27 cellular contexts compared by ENCODE assay signal in the genomic region with DNA sequence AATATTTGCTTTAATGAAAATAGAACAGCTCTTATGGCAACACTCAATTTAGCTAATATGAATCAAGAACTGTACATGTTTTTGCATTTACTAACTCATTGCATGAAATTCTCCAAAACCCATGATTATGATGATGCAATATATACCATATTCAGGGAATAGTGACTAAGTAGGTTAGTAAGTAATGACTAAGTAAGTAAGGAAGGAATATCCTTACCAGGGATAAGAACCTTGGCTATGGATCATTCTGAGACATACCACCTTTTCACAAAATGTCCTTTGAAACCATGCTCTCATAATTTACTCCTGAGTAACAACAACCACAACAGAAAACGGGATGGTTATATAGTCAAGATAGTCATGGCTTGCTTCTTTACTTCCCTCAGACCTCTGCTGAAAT.
DNase-seq lines count a peak whose midpoint lies in the region; ATAC-seq, FAIRE-seq and TF ChIP-seq lines count a peak whose summit lies in the region.
"Had no signal": no experiment of that assay in that cellular context is flagged by ENCODE, and none has a peak within 500 bp of the region (broad histone marks: within the 10 kb centered on the region; RNA-seq: fewer than 3 reads in every experiment).

No MANE protein-coding gene starts in this region.

- POLR2A ChIA-PET in activated CD8-positive, alpha-beta T cell treated with anti-CD3 and anti-CD28 coated beads for 36 hours (lab: Charles Lee) = no interaction called here

- no peak overlapping the region for H3K4me2 ChIP-seq in astrocyte (ENCODE audit: low read length)
- no peak overlapping the region for H3K4me2 ChIP-seq in neural progenitor cell
- H3K4me2 ChIP-seq: BLaER1 had no signal

- H3K36me3 Mint-ChIP-seq in astrocyte (ENCODE audit: low read depth, unreplicated experiment) (no peaks in the 10 kb centered on the region), neural progenitor cell (no peaks in the 10 kb centered on the region)
- no peaks in the 10 kb centered on the region for H3K36me3 Mint-ChIP-seq in activated CD8-positive, alpha-beta T cell treated with anti-CD3 and anti-CD28 coated beads for 36 hours (ENCODE audit: low read depth)

- no peak overlapping the region for H2AFZ ChIP-seq in astrocyte (ENCODE audit: low read depth, low read length)
- H2AFZ ChIP-seq in neural progenitor cell (replicated peaks) = no peak overlapping the region

- H3K9me3 Mint-ChIP-seq in astrocyte (ENCODE audit: unreplicated experiment) (no peaks in the 10 kb centered on the region), neural progenitor cell (peaks cover 2% of the 10 kb centered on the region)
- peaks cover 12% of the 10 kb centered on the region for H3K9me3 Mint-ChIP-seq in activated CD8-positive, alpha-beta T cell treated with anti-CD3 and anti-CD28 coated beads for 36 hours

- no peak overlapping the region for H3K27ac ChIP-seq in astrocyte (ENCODE audit: low read depth, low read length)
- no peak overlapping the region for H3K27ac ChIP-seq in left lung
- H3K27ac ChIP-seq in neural progenitor cell = no peak overlapping the region
- H3K27ac ChIP-seq: BLaER1, body of pancreas, esophagus muscularis mucosa, upper lobe of left lung had no signal

- H3K9ac ChIP-seq in astrocyte (ENCODE audit: low read length) = no peak overlapping the region
- H3K9ac ChIP-seq in neural progenitor cell = no peak overlapping the region
- H3K9ac ChIP-seq: BLaER1 had no signal

- no peak for ATAC-seq in activated CD8-positive, alpha-beta T cell treated with anti-CD3 and anti-CD28 coated beads for 36 hours
- ATAC-seq in left lung = no peak
- ATAC-seq: body of pancreas; effector memory CD8-positive, alpha-beta T cell had no signal

- intact Hi-C loops in activated CD8-positive, alpha-beta T cell treated with anti-CD3 and anti-CD28 coated beads for 36 hours (cut with micrococcal nuclease) = no loop called here
- intact Hi-C loops in left lung (cut with DNase I) = no loop called here

- H3K4me3 ChIP-seq in astrocyte (ENCODE audit: insufficient read depth, low read depth, low read length) = no peak overlapping the region
- no peak overlapping the region for H3K4me3 ChIP-seq in fibroblast of the aortic adventitia (ENCODE audit: low read depth, low read length)
- no peak overlapping the region for H3K4me3 ChIP-seq in left lung
- no peak overlapping the region for H3K4me3 ChIP-seq in neural progenitor cell
- H3K4me3 ChIP-seq: BLaER1, body of pancreas, esophagus muscularis mucosa, upper lobe of left lung had no signal

- H3K4me3 Mint-ChIP-seq in astrocyte (ENCODE audit: unreplicated experiment) (no peak overlapping the region), neural progenitor cell (no peak overlapping the region)
- H3K4me3 Mint-ChIP-seq in activated CD8-positive, alpha-beta T cell treated with anti-CD3 and anti-CD28 coated beads for 36 hours = no peak overlapping the region
- H3K4me3 Mint-ChIP-seq: effector memory CD8-positive, alpha-beta T cell had no signal

- no peaks in the 10 kb centered on the region for H3K9me3 ChIP-seq in astrocyte (ENCODE audit: insufficient read depth, low read depth, low read length)
- H3K9me3 ChIP-seq in left lung = no peaks in the 10 kb centered on the region
- H3K9me3 ChIP-seq in neural progenitor cell (ENCODE audit: low read depth) = no peaks in the 10 kb centered on the region
- H3K9me3 ChIP-seq: BLaER1, body of pancreas, esophagus muscularis mucosa, upper lobe of left lung had no signal

- H3K27ac Mint-ChIP-seq in astrocyte (ENCODE audit: unreplicated experiment) = no peak overlapping the region
- no peak overlapping the region for H3K27ac Mint-ChIP-seq in activated CD8-positive, alpha-beta T cell treated with anti-CD3 and anti-CD28 coated beads for 36 hours
- no peak overlapping the region for H3K27ac Mint-ChIP-seq in neural progenitor cell
- H3K27ac Mint-ChIP-seq: effector memory CD8-positive, alpha-beta T cell had no signal

- TF ChIP-seq CTCF in astrocyte (IDR thresholded peaks at IDR 0.05; ENCODE audit: insufficient read depth, low read depth, low read length) (no peak), fibroblast of the aortic adventitia (IDR thresholded peaks at IDR 0.05; ENCODE audit: insufficient read depth, low read length) (no peak), left lung (IDR thresholded peaks at IDR 0.05) (no peak), neural progenitor cell (IDR thresholded peaks at IDR 0.05) (no peak)
- TF ChIP-seq CTCF in activated CD8-positive, alpha-beta T cell treated with anti-CD3 and anti-CD28 coated beads for 36 hours (IDR thresholded peaks at IDR 0.05) = no peak

- H3K36me3 ChIP-seq in astrocyte (ENCODE audit: insufficient read depth, low read length) (no peaks in the 10 kb centered on the region), left lung (no peaks in the 10 kb centered on the region), neural progenitor cell (no peaks in the 10 kb centered on the region)
- H3K36me3 ChIP-seq: BLaER1, esophagus muscularis mucosa, upper lobe of left lung had no signal

- H3F3A ChIP-seq in neural progenitor cell (ENCODE audit: low read depth) = no peaks in the 10 kb centered on the region

- H3K27me3 ChIP-seq in astrocyte (ENCODE audit: insufficient read depth, low read length) (no peaks in the 10 kb centered on the region), left lung (no peaks in the 10 kb centered on the region), neural progenitor cell (no peaks in the 10 kb centered on the region)
- H3K27me3 ChIP-seq: BLaER1, body of pancreas, esophagus muscularis mucosa, upper lobe of left lung had no signal

- DNase-seq in AG08395 (ENCODE audit: low spot score) (peak; percentile 5), HT1080 (ENCODE audit: low read depth) (peak; percentile 62), astrocyte (ENCODE audit: low read depth) (peak; percentile 22), fibroblast of the aortic adventitia (ENCODE audit: low read depth) (peak; percentile 51), left lung (no peak), neural progenitor cell (ENCODE audit: low spot score) (no peak)
- no peak for DNase-seq in activated CD8-positive, alpha-beta T cell treated with anti-CD3 and anti-CD28 coated beads for 36 hours
- DNase-seq in stimulated activated CD4-positive, alpha-beta T cell treated with anti-CD3 and anti-CD28 coated beads, Interleukin-4, amount 100 ng/mL, for 24 hours = no peak
- DNase-seq: activated CD4-positive, alpha-beta T cell treated with anti-CD3 and anti-CD28 coated beads, Interleukin-2, amount 50 U/mL, for 4 hours; activated CD4-positive, CD25-positive, alpha-beta regulatory T cell; activated effector memory CD4-positive, alpha-beta T cell treated with Interleukin-2 at 50 U/mL for 16 hours; body of pancreas; DMS79; effector memory CD8-positive, alpha-beta T cell; kidney glomerular epithelial cell; NCI-H1092; NCI-H2029; NCI-H2227 treated with DMSO at 0.1 percent for 48 hours; SHP77; stimulated activated CD4-positive, alpha-beta T cell treated with anti-CD3 and anti-CD28 coated beads, Interleukin-1b, Interleukin-23, amount 100 ng/mL, for 48 hours; SW 1271; upper lobe of left lung had no signal

- CTCF ChIA-PET in activated CD8-positive, alpha-beta T cell treated with anti-CD3 and anti-CD28 coated beads for 36 hours (lab: Charles Lee) = no interaction called here

- H3K4me1 Mint-ChIP-seq in astrocyte (ENCODE audit: low read depth, unreplicated experiment) (peaks cover 7% of the 10 kb centered on the region), neural progenitor cell (no peaks in the 10 kb centered on the region)
- no peaks in the 10 kb centered on the region for H3K4me1 Mint-ChIP-seq in activated CD8-positive, alpha-beta T cell treated with anti-CD3 and anti-CD28 coated beads for 36 hours (ENCODE audit: low read depth)

- no peaks in the 10 kb centered on the region for H4K20me1 ChIP-seq in astrocyte (ENCODE audit: insufficient read depth, low read length)
- no peaks in the 10 kb centered on the region for H4K20me1 ChIP-seq in neural progenitor cell (ENCODE audit: low read depth)
- H4K20me1 ChIP-seq: BLaER1 had no signal

- H3K27me3 Mint-ChIP-seq in astrocyte (ENCODE audit: low read depth, unreplicated experiment) (no peaks in the 10 kb centered on the region), neural progenitor cell (ENCODE audit: insufficient read depth, low read depth) (no peaks in the 10 kb centered on the region)
- no peaks in the 10 kb centered on the region for H3K27me3 Mint-ChIP-seq in activated CD8-positive, alpha-beta T cell treated with anti-CD3 and anti-CD28 coated beads for 36 hours
- H3K27me3 Mint-ChIP-seq: effector memory CD8-positive, alpha-beta T cell had no signal

- H3K4me1 ChIP-seq in astrocyte (ENCODE audit: insufficient read depth, low read length) = no peaks in the 10 kb centered on the region
- no peaks in the 10 kb centered on the region for H3K4me1 ChIP-seq in left lung
- H3K4me1 ChIP-seq in neural progenitor cell = no peaks in the 10 kb centered on the region
- H3K4me1 ChIP-seq: BLaER1, body of pancreas, esophagus muscularis mucosa, upper lobe of left lung had no signal

- FAIRE-seq in astrocyte (lab: Jason Lieb, UNC) = peak; percentile 41
- FAIRE-seq: A204.1, colon, H1 had no signal

- H3K79me2 ChIP-seq in astrocyte (ENCODE audit: insufficient read depth, low read length) (no peaks in the 10 kb centered on the region), neural progenitor cell (ENCODE audit: low read depth) (no peaks in the 10 kb centered on the region)

Comparison
In these comparisons a context has a peak if more than half of its experiments do, and no peak if none do; other contexts are left out.
1. DNase-seq: peak in AG08395 (single experiment), HT1080 (single experiment), astrocyte (single experiment) and fibroblast of the aortic adventitia (single experiment); none in activated CD8-positive, alpha-beta T cell treated with anti-CD3 and anti-CD28 coated beads for 36 hours (single experiment), left lung (0 of 2), neural progenitor cell (single experiment) and stimulated activated CD4-positive, alpha-beta T cell treated with anti-CD3 and anti-CD28 coated beads, Interleukin-4, amount 100 ng/mL, for 24 hours (single experiment).